In genomic region chr12:47989023-47989417, GRCh38 we compare ENCODE assay signal across 21 cellular contexts. TPM values are rescaled to one million over a fixed set of nuclear protein-coding genes. Genes with fewer than 3 reads are reported as not detected.
DNase-seq lines count a peak whose midpoint lies in the region; ATAC-seq and TF ChIP-seq lines count a peak whose summit lies in the region.
"Had no signal": no experiment of that assay in that cellular context is flagged by ENCODE, and none has a peak within 500 bp of the region (broad histone marks: within the 10 kb centered on the region; RNA-seq: fewer than 3 reads in every experiment).

No MANE protein-coding gene starts in this region.

- H3K9me3 ChIP-seq in vagina, result no peaks in the 10 kb centered on the region
- H3K9me3 ChIP-seq: BE2C, HAP-1 had no signal

- no peak for DNase-seq in activated CD4-positive, alpha-beta memory T cell treated with anti-CD3 and anti-CD28 coated beads for 36 hours
- no peak for DNase-seq in activated CD4-positive, alpha-beta memory T cell treated with anti-CD3 and anti-CD28 coated beads, Interleukin-2, amount 10 ng/mL, durations not matched to agents 7 days and 5 days
- DNase-seq in nephron progenitor cell, result no peak
- peak; percentile 15 for DNase-seq in sciatic nerve (ENCODE audit: low spot score)
- DNase-seq in GM19240 (ENCODE audit: insufficient read length, low spot score), result no peak
- no peak for DNase-seq in vagina (ENCODE audit: extremely low spot score in 2 of 2)
- no peak for DNase-seq in globus pallidus (ENCODE audit: low spot score)
- DNase-seq: BE2C; CD8-positive, alpha-beta T cell; Kasumi-1; MM.1S; NCI-H1694; NCI-H748 treated with DMSO at 0.1 percent for 48 hours; PC-3 had no signal

- H3K27ac ChIP-seq in vagina, result no peak overlapping the region
- H3K27ac ChIP-seq: 22Rv1, HL-60, RWPE1 had no signal

- no peaks in the 10 kb centered on the region for H3K27me3 ChIP-seq in vagina
- H3K27me3 ChIP-seq: BE2C had no signal

- no peaks in the 10 kb centered on the region for H3K36me3 Mint-ChIP-seq in activated CD4-positive, alpha-beta memory T cell treated with anti-CD3 and anti-CD28 coated beads for 36 hours
- no peaks in the 10 kb centered on the region for H3K36me3 Mint-ChIP-seq in activated CD4-positive, alpha-beta memory T cell treated with anti-CD3 and anti-CD28 coated beads, Interleukin-2, amount 10 ng/mL, durations not matched to agents 7 days and 5 days (ENCODE audit: low read depth)
- H3K36me3 Mint-ChIP-seq in brain (no peaks in the 10 kb centered on the region), nephron progenitor cell (ENCODE audit: low read depth) (peaks cover 92% of the 10 kb centered on the region)
- H3K36me3 Mint-ChIP-seq: CD8-positive, alpha-beta T cell; IgD-negative memory B cell had no signal

- no peaks in the 10 kb centered on the region for H3K9me3 Mint-ChIP-seq in activated CD4-positive, alpha-beta memory T cell treated with anti-CD3 and anti-CD28 coated beads for 36 hours
- H3K9me3 Mint-ChIP-seq in activated CD4-positive, alpha-beta memory T cell treated with anti-CD3 and anti-CD28 coated beads, Interleukin-2, amount 10 ng/mL, durations not matched to agents 7 days and 5 days, result no peaks in the 10 kb centered on the region
- H3K9me3 Mint-ChIP-seq in brain, result peaks cover 0 to 3% (median 0%) of the 10 kb centered on the region in 5 experiments
- H3K9me3 Mint-ChIP-seq in nephron progenitor cell, result no peaks in the 10 kb centered on the region
- H3K9me3 Mint-ChIP-seq: CD8-positive, alpha-beta T cell; IgD-negative memory B cell had no signal

- peak overlapping the region; percentile 23 for H3K27ac Mint-ChIP-seq in activated CD4-positive, alpha-beta memory T cell treated with anti-CD3 and anti-CD28 coated beads for 36 hours
- no peak overlapping the region for H3K27ac Mint-ChIP-seq in activated CD4-positive, alpha-beta memory T cell treated with anti-CD3 and anti-CD28 coated beads, Interleukin-2, amount 10 ng/mL, durations not matched to agents 7 days and 5 days
- H3K27ac Mint-ChIP-seq in brain, result peak overlapping the region in 3 of 5 experiments; percentile 64 to 87 (median 65)
- H3K27ac Mint-ChIP-seq in nephron progenitor cell, result peak overlapping the region; percentile 99
- H3K27ac Mint-ChIP-seq: CD8-positive, alpha-beta T cell; IgD-negative memory B cell had no signal

- H3K36me3 ChIP-seq in vagina, result no peaks in the 10 kb centered on the region
- H3K36me3 ChIP-seq: BE2C had no signal

- ATAC-seq in sciatic nerve, result no peak
- ATAC-seq: CD8-positive, alpha-beta T cell; PC-3 had no signal

- CTCF ChIA-PET in activated CD4-positive, alpha-beta memory T cell treated with anti-CD3 and anti-CD28 coated beads for 36 hours (lab: Charles Lee), result interaction anchor here (0.9 kb wide), 1 partner anchor 26 kb away, joined by 3 read pairs; the partner anchor contains the start of gene TMEM106C
- CTCF ChIA-PET in activated CD4-positive, alpha-beta memory T cell treated with anti-CD3 and anti-CD28 coated beads, Interleukin-2, amount 10 ng/mL, durations not matched to agents 7 days and 5 days (lab: Charles Lee), result interaction anchor here (1.8 kb wide), 1 partner anchor 25 kb away, joined by 7 read pairs; the partner anchor contains the start of gene TMEM106C

- H3K4me1 ChIP-seq in vagina, result peaks cover 5% of the 10 kb centered on the region

- peaks cover 20% of the 10 kb centered on the region for H3K4me1 Mint-ChIP-seq in activated CD4-positive, alpha-beta memory T cell treated with anti-CD3 and anti-CD28 coated beads for 36 hours (ENCODE audit: low read depth)
- peaks cover 28% of the 10 kb centered on the region for H3K4me1 Mint-ChIP-seq in activated CD4-positive, alpha-beta memory T cell treated with anti-CD3 and anti-CD28 coated beads, Interleukin-2, amount 10 ng/mL, durations not matched to agents 7 days and 5 days
- H3K4me1 Mint-ChIP-seq in brain (peaks cover 57% of the 10 kb centered on the region), nephron progenitor cell (peaks cover 51% of the 10 kb centered on the region)

- no peak overlapping the region for H3K4me3 Mint-ChIP-seq in activated CD4-positive, alpha-beta memory T cell treated with anti-CD3 and anti-CD28 coated beads for 36 hours
- no peak overlapping the region for H3K4me3 Mint-ChIP-seq in activated CD4-positive, alpha-beta memory T cell treated with anti-CD3 and anti-CD28 coated beads, Interleukin-2, amount 10 ng/mL, durations not matched to agents 7 days and 5 days
- H3K4me3 Mint-ChIP-seq in brain, result peak overlapping the region in 2 of 5 experiments; percentile 24 to 43
- H3K4me3 Mint-ChIP-seq in nephron progenitor cell, result peak overlapping the region; percentile 67
- H3K4me3 Mint-ChIP-seq: CD8-positive, alpha-beta T cell; IgD-negative memory B cell had no signal

- POLR2A ChIA-PET in activated CD4-positive, alpha-beta memory T cell treated with anti-CD3 and anti-CD28 coated beads for 36 hours (lab: Charles Lee), result no interaction called here
- POLR2A ChIA-PET in activated CD4-positive, alpha-beta memory T cell treated with anti-CD3 and anti-CD28 coated beads, Interleukin-2, amount 10 ng/mL, durations not matched to agents 7 days and 5 days (lab: Charles Lee), result no interaction called here

- intact Hi-C loops in activated CD4-positive, alpha-beta memory T cell treated with anti-CD3 and anti-CD28 coated beads for 36 hours (cut with micrococcal nuclease), result no loop called here
- intact Hi-C loops in sciatic nerve (cut with DNase I), result no loop called here
- intact Hi-C loops in vagina (cut with DNase I), result no loop called here

- no peak overlapping the region for H3K4me3 ChIP-seq in vagina
- H3K4me3 ChIP-seq: HAP-1 had no signal

- no peak for TF ChIP-seq POLR2A in vagina (IDR thresholded peaks at IDR 0.05)

- peaks cover 4% of the 10 kb centered on the region for H3K27me3 Mint-ChIP-seq in activated CD4-positive, alpha-beta memory T cell treated with anti-CD3 and anti-CD28 coated beads for 36 hours
- H3K27me3 Mint-ChIP-seq in activated CD4-positive, alpha-beta memory T cell treated with anti-CD3 and anti-CD28 coated beads, Interleukin-2, amount 10 ng/mL, durations not matched to agents 7 days and 5 days, result peaks cover 62% of the 10 kb centered on the region
- H3K27me3 Mint-ChIP-seq in brain, result peaks cover 6% of the 10 kb centered on the region
- H3K27me3 Mint-ChIP-seq in nephron progenitor cell (ENCODE audit: low read depth, poor library complexity), result no peaks in the 10 kb centered on the region

- TF ChIP-seq CTCF in brain (conservative IDR thresholded peaks at IDR 0.05) (no peak), nephron progenitor cell (IDR thresholded peaks at IDR 0.05) (no peak), vagina (IDR thresholded peaks at IDR 0.05) (no peak)

RNA-seq across cellular contexts. Expression of gene COL2A1, which starts 15.3 kb away (rescaled TPM):
- not detected for total RNA-seq in activated CD4-positive, alpha-beta memory T cell treated with anti-CD3 and anti-CD28 coated beads for 36 hours
- total RNA-seq in activated CD4-positive, alpha-beta memory T cell treated with anti-CD3 and anti-CD28 coated beads, Interleukin-2, amount 10 ng/mL, durations not matched to agents 7 days and 5 days, result not detected
- polyA plus RNA-seq in brain (ENCODE audit: insufficient read depth, low read depth, low replicate concordance), result 1.7 TPM
- total RNA-seq in sciatic nerve, result not detected
- not detected for total RNA-seq in vagina
- total RNA-seq: CD8-positive, alpha-beta T cell had no signal
- polyA plus RNA-seq: AG04450, IgD-negative memory B cell had no signal

RNA-seq across cellular contexts. Expression of gene TMEM106C, which starts 25.6 kb away (rescaled TPM):
- total RNA-seq in activated CD4-positive, alpha-beta memory T cell treated with anti-CD3 and anti-CD28 coated beads for 36 hours, result 100 to 1,000 TPM; 179 to 182 TPM
- 100 to 1,000 TPM; 139 to 141 TPM for total RNA-seq in activated CD4-positive, alpha-beta memory T cell treated with anti-CD3 and anti-CD28 coated beads, Interleukin-2, amount 10 ng/mL, durations not matched to agents 7 days and 5 days
- 154 TPM for polyA plus RNA-seq in brain (ENCODE audit: insufficient read depth, low read depth, low replicate concordance)
- total RNA-seq in sciatic nerve, result 47.9 TPM
- total RNA-seq in vagina, result 25.3 TPM
